Comparison of ENCODE assay signal across 1 cellular context in the genomic region with DNA sequence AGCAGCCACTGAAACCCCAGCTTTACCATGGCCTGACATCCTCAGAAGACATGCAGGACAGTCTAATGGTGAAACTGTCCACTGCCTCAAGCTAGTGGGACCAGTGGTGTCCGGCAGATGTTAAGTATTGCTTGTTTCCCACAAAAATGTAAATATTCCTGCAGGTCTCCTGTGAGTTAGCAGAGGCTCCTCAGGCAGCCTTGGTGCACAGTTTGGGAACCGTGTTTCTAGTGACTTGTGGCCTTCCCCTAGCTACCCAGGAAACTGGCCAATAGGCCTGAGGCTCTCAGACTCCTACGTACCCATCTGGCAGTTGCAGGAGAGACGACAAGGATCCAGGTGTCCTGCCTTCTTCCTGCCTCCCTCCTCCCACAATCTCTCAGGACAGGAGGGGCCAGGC.
TF ChIP-seq lines count a peak whose summit lies in the region.

No MANE protein-coding gene starts in this region.

TF ChIP-seq in IMR-90, 13 proteins besides CTCF, POLR2A, EP300 and RAD21 (continued from another document):
- no peak for TF ChIP-seq MAZ (IDR thresholded peaks at IDR 0.05; ENCODE audit: borderline replicate concordance, low read depth, low read length)
- TF ChIP-seq RCOR1 (IDR thresholded peaks at IDR 0.05; ENCODE audit: insufficient replicate concordance, low read length): no peak
- no peak for TF ChIP-seq FOS (IDR thresholded peaks at IDR 0.05; ENCODE audit: low read depth, low read length)
- TF ChIP-seq MXI1 (IDR thresholded peaks at IDR 0.05; ENCODE audit: borderline replicate concordance, low read depth, low read length): no peak
- TF ChIP-seq MAFK (IDR thresholded peaks at IDR 0.05; ENCODE audit: low read depth, low read length): no peak
- no peak for TF ChIP-seq RFX5 (IDR thresholded peaks at IDR 0.05; ENCODE audit: low read depth, low read length)
- TF ChIP-seq SMC3 (IDR thresholded peaks at IDR 0.05; ENCODE audit: low read depth, low read length): no peak
- no peak for TF ChIP-seq NFE2L2 (IDR thresholded peaks at IDR 0.05; ENCODE audit: low read depth, low read length)
- no peak for TF ChIP-seq CHD1 (IDR thresholded peaks at IDR 0.05; ENCODE audit: low read depth, low read length)
- no peak for TF ChIP-seq CEBPB (IDR thresholded peaks at IDR 0.05; ENCODE audit: low read depth, low read length)
